ENCODE assay signal across 10 cellular contexts in genomic region chr20:51221791-51222408, GRCh38.
DNase-seq lines count a peak whose midpoint lies in the region; ATAC-seq and TF ChIP-seq lines count a peak whose summit lies in the region.
"Had no signal": no experiment of that assay in that cellular context is flagged by ENCODE, and none has a peak within 500 bp of the region (broad histone marks: within the 10 kb centered on the region; RNA-seq: fewer than 3 reads in every experiment).

No MANE protein-coding gene starts in this region.

- H3K9me2 ChIP-seq in GM23248 (ENCODE audit: insufficient read depth) = no peaks in the 10 kb centered on the region

- DNase-seq in GM23248 = peak; percentile 74
- DNase-seq in NT2/D1 (ENCODE audit: low read depth, low spot score) = no peak
- peak; percentile 22 for DNase-seq in epithelial cell of prostate (ENCODE audit: low read depth, low spot score)
- no peak for DNase-seq in activated effector memory CD4-positive, alpha-beta T cell treated with anti-CD3 and anti-CD28 coated beads, Interleukin-2, amount 50 U/mL, for 16 hours
- DNase-seq in putamen (ENCODE audit: low spot score) = no peak
- DNase-seq: NCI-H748 treated with DMSO at 0.1 percent for 48 hours had no signal

- H2AFZ ChIP-seq in GM23248 (peak overlapping the region; percentile 72), parathyroid adenoma (peak overlapping the region; percentile 38)

- peak overlapping the region; percentile 49 for H3K4me2 ChIP-seq in GM23248 (ENCODE audit: unreplicated experiment)
- H3K4me2 ChIP-seq in parathyroid adenoma (ENCODE audit: low read length) = peak overlapping the region; percentile 34

- H3K9me3 ChIP-seq in GM23248 (ENCODE audit: low read depth) (no peaks in the 10 kb centered on the region), NT2/D1 (ENCODE audit: insufficient read depth, low read length) (peaks cover 24% of the 10 kb centered on the region), parathyroid adenoma (ENCODE audit: control insufficient read depth, low read length) (no peaks in the 10 kb centered on the region)
- H3K9me3 ChIP-seq: prostate gland had no signal

- no peak for ATAC-seq in HG02938 (IDR thresholded peaks at IDR 0.05; ENCODE audit: unreplicated experiment)
- ATAC-seq: stimulated activated memory B cell treated with anti-CD40 and anti-IgM and Interleukin-4, amounts not matched to agents 10 μg/mL and 1 μg/mL and 100 μg/mL, for 72 hours had no signal

- in situ Hi-C loops in GM23248 (cut with MboI) = no loop called here

- H3K4me3 ChIP-seq in GM23248 (peak overlapping the region; percentile 55), NT2/D1 (ENCODE audit: insufficient read length, low read depth) (no peak overlapping the region), parathyroid adenoma (ENCODE audit: low read depth, low read length) (no peak overlapping the region)
- H3K4me3 ChIP-seq: prostate gland had no signal

- H3F3A ChIP-seq in GM23248 (ENCODE audit: insufficient read depth) = no peaks in the 10 kb centered on the region

- no peaks in the 10 kb centered on the region for H3K36me3 ChIP-seq in GM23248 (ENCODE audit: low read depth)
- no peaks in the 10 kb centered on the region for H3K36me3 ChIP-seq in NT2/D1 (ENCODE audit: insufficient read depth, insufficient read length, low read length)
- H3K36me3 ChIP-seq in parathyroid adenoma (ENCODE audit: control insufficient read depth, insufficient read depth, low read length) = no peaks in the 10 kb centered on the region
- H3K36me3 ChIP-seq: prostate gland had no signal

- WGBS in GM23248 (ENCODE audit: low coverage in 1 of 2, low lambda C conversion rate in 2 of 2, missing lambda C conversion rate in 2 of 2), 2 experiments = 7 to 8% methylated on average over 15 of the region's 15 CpGs

- H3K9ac ChIP-seq in GM23248 = peak overlapping the region; percentile 60
- H3K9ac ChIP-seq in NT2/D1 (ENCODE audit: insufficient read length, low read depth) = peak overlapping the region; percentile 12
- H3K9ac ChIP-seq in parathyroid adenoma = no peak overlapping the region

- H3K4me1 ChIP-seq in GM23248 (ENCODE audit: insufficient read depth) = peaks cover 7% of the 10 kb centered on the region; the same call in 1 of the 2 replicates
- peaks cover under 1% of the 10 kb centered on the region for H3K4me1 ChIP-seq in NT2/D1 (ENCODE audit: insufficient read depth, insufficient read length)
- no peaks in the 10 kb centered on the region for H3K4me1 ChIP-seq in parathyroid adenoma
- H3K4me1 ChIP-seq: prostate gland had no signal

- H3K27me3 ChIP-seq in GM23248 (replicated peaks; ENCODE audit: insufficient read depth) (peaks cover 15% of the 10 kb centered on the region; the same call in 1 of the 2 replicates), NT2/D1 (ENCODE audit: insufficient read depth, insufficient read length) (peaks cover 6% of the 10 kb centered on the region), parathyroid adenoma (ENCODE audit: control insufficient read depth, insufficient read depth, low read length) (no peaks in the 10 kb centered on the region)

- H4K20me1 ChIP-seq in GM23248 (ENCODE audit: insufficient read depth) = no peaks in the 10 kb centered on the region

- H3K79me2 ChIP-seq in GM23248 (ENCODE audit: insufficient read depth) = no peaks in the 10 kb centered on the region
- no peaks in the 10 kb centered on the region for H3K79me2 ChIP-seq in parathyroid adenoma

- H3K27ac ChIP-seq in GM23248 (no peak overlapping the region), epithelial cell of prostate (peak overlapping the region; percentile 69), parathyroid adenoma (no peak overlapping the region)
- H3K27ac ChIP-seq: prostate gland had no signal

- TF ChIP-seq CTCF in parathyroid adenoma (IDR thresholded peaks at IDR 0.05) = no peak

Comparison
In these comparisons a context has a peak if more than half of its experiments do, and no peak if none do; other contexts are left out.
1. DNase-seq: peak in GM23248 (single experiment) and epithelial cell of prostate (single experiment); none in NT2/D1 (single experiment), activated effector memory CD4-positive, alpha-beta T cell treated with anti-CD3 and anti-CD28 coated beads, Interleukin-2, amount 50 U/mL, for 16 hours (single experiment) and putamen (single experiment).